In the genomic region with DNA sequence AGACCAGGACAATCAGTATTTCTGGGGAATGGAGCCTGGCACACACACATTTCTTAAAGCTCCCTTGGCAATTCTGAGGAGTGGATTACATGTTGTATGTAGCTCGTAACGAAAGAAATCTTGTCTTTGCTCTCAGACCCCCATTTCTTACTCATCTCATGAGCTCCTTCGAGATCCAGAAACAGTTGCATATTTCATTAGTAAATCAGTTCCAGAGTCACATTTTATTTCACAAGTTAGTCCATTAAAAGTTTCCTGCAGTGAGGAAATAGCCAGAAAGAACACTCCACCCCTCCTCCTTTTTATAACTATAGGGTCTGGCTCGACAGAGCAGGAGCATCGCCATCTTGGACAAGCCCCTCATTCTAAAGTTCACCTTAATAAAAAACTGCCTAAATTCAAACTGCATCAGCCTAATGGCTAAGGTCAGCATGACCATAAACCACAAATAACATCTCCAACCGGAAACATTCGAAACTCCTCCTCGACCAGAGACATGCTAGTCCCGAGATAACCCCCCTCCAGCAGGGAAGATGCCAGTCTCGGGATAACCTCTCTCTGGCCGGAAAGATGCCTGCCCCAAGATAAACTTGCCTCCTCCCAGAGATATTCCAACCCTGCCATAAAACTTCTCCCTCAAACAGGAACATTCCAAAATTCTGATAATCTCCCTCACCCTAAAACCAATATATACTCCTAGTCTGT, we compare ENCODE assay signal across 1 cellular context.
TF ChIP-seq lines count a peak whose summit lies in the region.

No MANE protein-coding gene starts in this region.

TF ChIP-seq in SK-N-SH, 30 proteins besides CTCF, POLR2A, EP300 and RAD21 (continued from another document):
- TF ChIP-seq, protein P1, sequence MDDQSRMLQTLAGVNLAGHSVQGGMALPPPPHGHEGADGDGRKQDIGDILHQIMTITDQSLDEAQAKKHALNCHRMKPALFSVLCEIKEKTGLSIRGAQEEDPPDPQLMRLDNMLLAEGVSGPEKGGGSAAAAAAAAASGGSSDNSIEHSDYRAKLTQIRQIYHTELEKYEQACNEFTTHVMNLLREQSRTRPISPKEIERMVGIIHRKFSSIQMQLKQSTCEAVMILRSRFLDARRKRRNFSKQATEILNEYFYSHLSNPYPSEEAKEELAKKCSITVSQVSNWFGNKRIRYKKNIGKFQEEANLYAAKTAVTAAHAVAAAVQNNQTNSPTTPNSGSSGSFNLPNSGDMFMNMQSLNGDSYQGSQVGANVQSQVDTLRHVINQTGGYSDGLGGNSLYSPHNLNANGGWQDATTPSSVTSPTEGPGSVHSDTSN (IDR thresholded peaks at IDR 0.05): no peak
- TF ChIP-seq ELF1 (IDR thresholded peaks at IDR 0.05) (no peak), JUND (IDR thresholded peaks at IDR 0.05) (no peak), FOXJ3 (CRISPR knock-in tag; IDR thresholded peaks at IDR 0.05) (no peak), SIN3A (IDR thresholded peaks at IDR 0.05; ENCODE audit: borderline replicate concordance, low read depth, low read length) (no peak), EZH2phosphoT487 (IDR thresholded peaks at IDR 0.05; ENCODE audit: borderline replicate concordance, low read depth) (no peak), TEAD4 (IDR thresholded peaks at IDR 0.05; ENCODE audit: borderline replicate concordance, insufficient read depth) (no peak), NRF1 (IDR thresholded peaks at IDR 0.05; ENCODE audit: low read depth, low read length) (no peak), RCOR1 (IDR thresholded peaks at IDR 0.05; ENCODE audit: low read length) (no peak)
- TF ChIP-seq, protein P2, sequence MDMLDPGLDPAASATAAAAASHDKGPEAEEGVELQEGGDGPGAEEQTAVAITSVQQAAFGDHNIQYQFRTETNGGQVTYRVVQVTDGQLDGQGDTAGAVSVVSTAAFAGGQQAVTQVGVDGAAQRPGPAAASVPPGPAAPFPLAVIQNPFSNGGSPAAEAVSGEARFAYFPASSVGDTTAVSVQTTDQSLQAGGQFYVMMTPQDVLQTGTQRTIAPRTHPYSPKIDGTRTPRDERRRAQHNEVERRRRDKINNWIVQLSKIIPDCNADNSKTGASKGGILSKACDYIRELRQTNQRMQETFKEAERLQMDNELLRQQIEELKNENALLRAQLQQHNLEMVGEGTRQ (IDR thresholded peaks at IDR 0.05; ENCODE audit: borderline replicate concordance, low read depth, low read length): no peak
- TF ChIP-seq, protein P3, sequence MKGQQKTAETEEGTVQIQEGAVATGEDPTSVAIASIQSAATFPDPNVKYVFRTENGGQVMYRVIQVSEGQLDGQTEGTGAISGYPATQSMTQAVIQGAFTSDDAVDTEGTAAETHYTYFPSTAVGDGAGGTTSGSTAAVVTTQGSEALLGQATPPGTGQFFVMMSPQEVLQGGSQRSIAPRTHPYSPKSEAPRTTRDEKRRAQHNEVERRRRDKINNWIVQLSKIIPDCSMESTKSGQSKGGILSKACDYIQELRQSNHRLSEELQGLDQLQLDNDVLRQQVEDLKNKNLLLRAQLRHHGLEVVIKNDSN (IDR thresholded peaks at IDR 0.05; ENCODE audit: borderline replicate concordance, low read depth): no peak
- TF ChIP-seq, protein P4, sequence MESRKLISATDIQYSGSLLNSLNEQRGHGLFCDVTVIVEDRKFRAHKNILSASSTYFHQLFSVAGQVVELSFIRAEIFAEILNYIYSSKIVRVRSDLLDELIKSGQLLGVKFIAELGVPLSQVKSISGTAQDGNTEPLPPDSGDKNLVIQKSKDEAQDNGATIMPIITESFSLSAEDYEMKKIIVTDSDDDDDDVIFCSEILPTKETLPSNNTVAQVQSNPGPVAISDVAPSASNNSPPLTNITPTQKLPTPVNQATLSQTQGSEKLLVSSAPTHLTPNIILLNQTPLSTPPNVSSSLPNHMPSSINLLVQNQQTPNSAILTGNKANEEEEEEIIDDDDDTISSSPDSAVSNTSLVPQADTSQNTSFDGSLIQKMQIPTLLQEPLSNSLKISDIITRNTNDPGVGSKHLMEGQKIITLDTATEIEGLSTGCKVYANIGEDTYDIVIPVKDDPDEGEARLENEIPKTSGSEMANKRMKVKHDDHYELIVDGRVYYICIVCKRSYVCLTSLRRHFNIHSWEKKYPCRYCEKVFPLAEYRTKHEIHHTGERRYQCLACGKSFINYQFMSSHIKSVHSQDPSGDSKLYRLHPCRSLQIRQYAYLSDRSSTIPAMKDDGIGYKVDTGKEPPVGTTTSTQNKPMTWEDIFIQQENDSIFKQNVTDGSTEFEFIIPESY (IDR thresholded peaks at IDR 0.05; ENCODE audit: borderline replicate concordance, low read depth): no peak
- TF ChIP-seq, protein P5, sequence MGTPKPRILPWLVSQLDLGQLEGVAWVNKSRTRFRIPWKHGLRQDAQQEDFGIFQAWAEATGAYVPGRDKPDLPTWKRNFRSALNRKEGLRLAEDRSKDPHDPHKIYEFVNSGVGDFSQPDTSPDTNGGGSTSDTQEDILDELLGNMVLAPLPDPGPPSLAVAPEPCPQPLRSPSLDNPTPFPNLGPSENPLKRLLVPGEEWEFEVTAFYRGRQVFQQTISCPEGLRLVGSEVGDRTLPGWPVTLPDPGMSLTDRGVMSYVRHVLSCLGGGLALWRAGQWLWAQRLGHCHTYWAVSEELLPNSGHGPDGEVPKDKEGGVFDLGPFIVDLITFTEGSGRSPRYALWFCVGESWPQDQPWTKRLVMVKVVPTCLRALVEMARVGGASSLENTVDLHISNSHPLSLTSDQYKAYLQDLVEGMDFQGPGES (IDR thresholded peaks at IDR 0.05; ENCODE audit: low read depth, low read length): no peak
